In genomic region chr1:206786212-206786886, GRCh38 we compare ENCODE assay signal across 25 cellular contexts. TPM values are rescaled to one million over a fixed set of nuclear protein-coding genes. Genes with fewer than 3 reads are reported as not detected.
DNase-seq lines count a peak whose midpoint lies in the region; ATAC-seq and TF ChIP-seq lines count a peak whose summit lies in the region.
"Had no signal": no experiment of that assay in that cellular context is flagged by ENCODE, and none has a peak within 500 bp of the region (broad histone marks: within the 10 kb centered on the region; RNA-seq: fewer than 3 reads in every experiment).

No MANE protein-coding gene starts in this region.

- POLR2A ChIA-PET in activated CD8-positive, alpha-beta T cell treated with anti-CD3 and anti-CD28 coated beads for 36 hours (lab: Charles Lee) = interaction anchor here (0.8 to 3.7 kb wide), 12 partner anchors 9 to 56 kb away, joined by 3 to 23 read pairs (median 5); partner anchors contain the start of gene IL19
- POLR2A ChIA-PET in activated CD8-positive, alpha-beta T cell treated with anti-CD3 and anti-CD28 coated beads, Interleukin-2, amount 10 ng/mL, durations not matched to agents 7 days and 5 days (lab: Charles Lee) = interaction anchor here (1.0 to 1.2 kb wide), 5 partner anchors 8 to 20 kb away, joined by 3 to 4 read pairs (median 3); partner anchors contain the start of gene IL19

- no peaks in the 10 kb centered on the region for H3K36me3 Mint-ChIP-seq in activated CD8-positive, alpha-beta T cell treated with anti-CD3 and anti-CD28 coated beads for 36 hours (ENCODE audit: low read depth)
- no peaks in the 10 kb centered on the region for H3K36me3 Mint-ChIP-seq in activated CD8-positive, alpha-beta T cell treated with anti-CD3 and anti-CD28 coated beads, Interleukin-2, amount 10 ng/mL, durations not matched to agents 7 days and 5 days (ENCODE audit: low read depth)
- H3K36me3 Mint-ChIP-seq in activated naive CD8-positive, alpha-beta T cell = peaks cover 2% of the 10 kb centered on the region
- H3K36me3 Mint-ChIP-seq in stimulated activated naive B cell treated with anti-CD40 and anti-IgM and Interleukin-4, amounts not matched to agents 10 μg/mL and 1 μg/mL and 100 μg/mL, for 72 hours = no peaks in the 10 kb centered on the region

- peaks cover 2% of the 10 kb centered on the region for H3K27me3 Mint-ChIP-seq in activated CD8-positive, alpha-beta T cell treated with anti-CD3 and anti-CD28 coated beads for 36 hours
- H3K27me3 Mint-ChIP-seq in activated CD8-positive, alpha-beta T cell treated with anti-CD3 and anti-CD28 coated beads, Interleukin-2, amount 10 ng/mL, durations not matched to agents 7 days and 5 days (ENCODE audit: low read depth) = peaks cover 29% of the 10 kb centered on the region
- H3K27me3 Mint-ChIP-seq in activated naive CD8-positive, alpha-beta T cell = no peaks in the 10 kb centered on the region
- peaks cover 0 to 4% of the 10 kb centered on the region in 2 donors for H3K27me3 Mint-ChIP-seq in stimulated activated naive B cell treated with anti-CD40 and anti-IgM and Interleukin-4, amounts not matched to agents 10 μg/mL and 1 μg/mL and 100 μg/mL, for 72 hours

- CTCF ChIA-PET in activated CD8-positive, alpha-beta T cell treated with anti-CD3 and anti-CD28 coated beads for 36 hours (lab: Charles Lee) = interaction anchor here (0.6 to 7.7 kb wide), 15 partner anchors 9 to 356 kb away, joined by 3 to 51 read pairs (median 9); partner anchors contain the start of genes IL10 and IL19
- CTCF ChIA-PET in activated CD8-positive, alpha-beta T cell treated with anti-CD3 and anti-CD28 coated beads, Interleukin-2, amount 10 ng/mL, durations not matched to agents 7 days and 5 days (lab: Charles Lee) = interaction anchor here (0.9 to 8.4 kb wide), 17 partner anchors 9 to 196 kb away, joined by 3 to 63 read pairs (median 5); partner anchors contain the start of genes FCMR, IL10 and IL19

- H3K4me1 Mint-ChIP-seq in activated CD8-positive, alpha-beta T cell treated with anti-CD3 and anti-CD28 coated beads for 36 hours (ENCODE audit: low read depth) = peaks cover 77% of the 10 kb centered on the region
- H3K4me1 Mint-ChIP-seq in activated CD8-positive, alpha-beta T cell treated with anti-CD3 and anti-CD28 coated beads, Interleukin-2, amount 10 ng/mL, durations not matched to agents 7 days and 5 days (ENCODE audit: low read depth) = peaks cover 82% of the 10 kb centered on the region
- peaks cover 81% of the 10 kb centered on the region for H3K4me1 Mint-ChIP-seq in activated naive CD8-positive, alpha-beta T cell (ENCODE audit: low read depth)
- H3K4me1 Mint-ChIP-seq in stimulated activated naive B cell treated with anti-CD40 and anti-IgM and Interleukin-4, amounts not matched to agents 10 μg/mL and 1 μg/mL and 100 μg/mL, for 72 hours = peaks cover 61 to 80% of the 10 kb centered on the region in 2 donors

- peak; percentile 41 for ATAC-seq in activated CD8-positive, alpha-beta T cell treated with anti-CD3 and anti-CD28 coated beads for 36 hours
- no peak for ATAC-seq in activated CD8-positive, alpha-beta T cell treated with anti-CD3 and anti-CD28 coated beads, Interleukin-2, amount 10 ng/mL, durations not matched to agents 7 days and 5 days
- ATAC-seq in HG02981 (IDR thresholded peaks at IDR 0.05; ENCODE audit: unreplicated experiment) = peak; percentile 31
- peak; percentile 21 to 46 for ATAC-seq in stimulated activated naive B cell treated with anti-CD40 and anti-IgM and Interleukin-4, amounts not matched to agents 10 μg/mL and 1 μg/mL and 100 μg/mL, for 72 hours (replicated peaks)
- ATAC-seq: A549, lower lobe of right lung, Panc1, right lobe of liver, upper lobe of right lung had no signal

- no peak for TF ChIP-seq CTCF in activated CD8-positive, alpha-beta T cell treated with anti-CD3 and anti-CD28 coated beads for 36 hours (IDR thresholded peaks at IDR 0.05)

- no peak for DNase-seq in activated CD8-positive, alpha-beta T cell treated with anti-CD3 and anti-CD28 coated beads for 36 hours
- no peak for DNase-seq in activated CD8-positive, alpha-beta T cell treated with anti-CD3 and anti-CD28 coated beads, Interleukin-2, amount 10 ng/mL, durations not matched to agents 7 days and 5 days
- DNase-seq in stimulated activated naive B cell treated with anti-CD40 and anti-IgM and Interleukin-4, amounts not matched to agents 10 μg/mL and 1 μg/mL and 100 μg/mL, for 72 hours = no peak
- no peak for DNase-seq in iPS-NIHi11 (ENCODE audit: low spot score)
- no peak for DNase-seq in activated gamma-delta T cell (lab: John Stamatoyannopoulos, UW)
- DNase-seq in cerebellar nuclear complex (lab: John Stamatoyannopoulos, UW) = no peak
- DNase-seq: DMS 273 treated with DMSO at 0.1 percent for 48 hours, H9, islet precursor cell, lower lobe of right lung, NCI-H1417 treated with DMSO at 0.1 percent for 48 hours, NCI-H2171, NCI-H526 treated with DMSO at 0.1 percent for 48 hours, ovary, right lobe of liver, upper lobe of right lung had no signal

- H3K27ac Mint-ChIP-seq in activated CD8-positive, alpha-beta T cell treated with anti-CD3 and anti-CD28 coated beads for 36 hours = no peak overlapping the region
- H3K27ac Mint-ChIP-seq in activated CD8-positive, alpha-beta T cell treated with anti-CD3 and anti-CD28 coated beads, Interleukin-2, amount 10 ng/mL, durations not matched to agents 7 days and 5 days = no peak overlapping the region
- peak overlapping the region; percentile 51 for H3K27ac Mint-ChIP-seq in activated naive CD8-positive, alpha-beta T cell
- H3K27ac Mint-ChIP-seq in stimulated activated naive B cell treated with anti-CD40 and anti-IgM and Interleukin-4, amounts not matched to agents 10 μg/mL and 1 μg/mL and 100 μg/mL, for 72 hours = no peak overlapping the region
- H3K27ac Mint-ChIP-seq: H9 had no signal

- peaks cover 2% of the 10 kb centered on the region for H3K9me3 Mint-ChIP-seq in activated CD8-positive, alpha-beta T cell treated with anti-CD3 and anti-CD28 coated beads for 36 hours
- no peaks in the 10 kb centered on the region for H3K9me3 Mint-ChIP-seq in activated CD8-positive, alpha-beta T cell treated with anti-CD3 and anti-CD28 coated beads, Interleukin-2, amount 10 ng/mL, durations not matched to agents 7 days and 5 days (ENCODE audit: insufficient read depth)
- no peaks in the 10 kb centered on the region for H3K9me3 Mint-ChIP-seq in activated naive CD8-positive, alpha-beta T cell (ENCODE audit: low read depth)
- peaks cover 0 to 2% of the 10 kb centered on the region in 2 donors for H3K9me3 Mint-ChIP-seq in stimulated activated naive B cell treated with anti-CD40 and anti-IgM and Interleukin-4, amounts not matched to agents 10 μg/mL and 1 μg/mL and 100 μg/mL, for 72 hours
- H3K9me3 Mint-ChIP-seq: dendritic cell treated with granulocyte-macrophage colony-stimulating factor and Interleukin-4, amounts not matched to agents 40 ng/mL and 50 ng/mL, for 4 days; H9 had no signal

- intact Hi-C loops in activated CD8-positive, alpha-beta T cell treated with anti-CD3 and anti-CD28 coated beads for 36 hours (cut with micrococcal nuclease) = loop anchor here (5.0 kb wide), 1 partner anchor 49 kb away; no protein-coding TSS in a partner anchor

- no peak overlapping the region for H3K4me3 Mint-ChIP-seq in activated CD8-positive, alpha-beta T cell treated with anti-CD3 and anti-CD28 coated beads for 36 hours
- no peak overlapping the region for H3K4me3 Mint-ChIP-seq in activated CD8-positive, alpha-beta T cell treated with anti-CD3 and anti-CD28 coated beads, Interleukin-2, amount 10 ng/mL, durations not matched to agents 7 days and 5 days
- H3K4me3 Mint-ChIP-seq in activated naive CD8-positive, alpha-beta T cell = no peak overlapping the region
- H3K4me3 Mint-ChIP-seq in stimulated activated naive B cell treated with anti-CD40 and anti-IgM and Interleukin-4, amounts not matched to agents 10 μg/mL and 1 μg/mL and 100 μg/mL, for 72 hours = peak overlapping the region in 1 of 2 donors; percentile 12
- H3K4me3 Mint-ChIP-seq: dendritic cell treated with granulocyte-macrophage colony-stimulating factor and Interleukin-4, amounts not matched to agents 40 ng/mL and 50 ng/mL, for 4 days; H9 had no signal

RNA-seq across cellular contexts. Expression of gene IL10, which starts 14.1 kb away (rescaled TPM):
- under 1 TPM in 1 of 2 experiments, not detected in 1; 0.32 TPM for total RNA-seq in activated CD8-positive, alpha-beta T cell treated with anti-CD3 and anti-CD28 coated beads for 36 hours
- under 1 TPM in 1 of 2 experiments, not detected in 1; 0.32 TPM for total RNA-seq in activated CD8-positive, alpha-beta T cell treated with anti-CD3 and anti-CD28 coated beads, Interleukin-2, amount 10 ng/mL, durations not matched to agents 7 days and 5 days
- total RNA-seq: endothelial cell of umbilical vein, H9 had no signal

RNA-seq across cellular contexts. Expression of gene IL19, which starts 15.8 kb away (rescaled TPM):
- total RNA-seq in activated CD8-positive, alpha-beta T cell treated with anti-CD3 and anti-CD28 coated beads for 36 hours = not detected
- total RNA-seq in activated CD8-positive, alpha-beta T cell treated with anti-CD3 and anti-CD28 coated beads, Interleukin-2, amount 10 ng/mL, durations not matched to agents 7 days and 5 days = not detected
- total RNA-seq: breast epithelium; endothelial cell of umbilical vein; H9; lower lobe of right lung; ovary; right lobe of liver; SJCRH30; T-helper 2 cell treated with Interferon-gamma antibody and Interleukin-4, amounts not matched to agents 100 ng/mL and 5 ng/mL, for 36 hours; upper lobe of right lung had no signal
